In genomic region chr11:789951-790350, GRCh38 we compare ENCODE assay signal across 8 cellular contexts. TPM values are rescaled to one million over a fixed set of nuclear protein-coding genes. Genes with fewer than 3 reads are reported as not detected.
DNase-seq lines count a peak whose midpoint lies in the region; ATAC-seq and TF ChIP-seq lines count a peak whose summit lies in the region.

Gene CEND1, minus strand, starts transcription at chr11:790090. Its CDS starts 1,514 bp downstream, at chr11:788576.

- H3K9ac ChIP-seq in colonic mucosa (ENCODE audit: low read depth in 2 of 2, low read length in 2 of 2) = no peak within 1 kb of the TSS

- intact Hi-C loops in colonic mucosa (cut with DNase I) = no loop called here
- intact Hi-C loops in breast epithelium (cut with DNase I; ENCODE audit: low total_unique reads) = no loop called here

- DNase-seq in activated effector memory CD4-positive, alpha-beta T cell treated with anti-CD3 and anti-CD28 coated beads, Interleukin-2, amount 50 U/mL, for 16 hours = peak; percentile 81
- DNase-seq in activated effector memory CD4-positive, alpha-beta T cell treated with Interleukin-2 at 50 U/mL for 16 hours = no peak
- DNase-seq in fibroblast of pulmonary artery (ENCODE audit: low read depth) (peak; percentile 49), colonic mucosa (no peak), breast epithelium (ENCODE audit: low spot score in 2 of 2) (no peak)
- peak; percentile 26 to 58 for DNase-seq in stimulated activated CD4-positive, alpha-beta T cell treated with anti-CD3 and anti-CD28 coated beads, Interleukin-4, amount 100 ng/mL, for 4 hours

- TF ChIP-seq CTCF in WI38 (IDR thresholded peaks at IDR 0.05; ENCODE audit: low read depth, low read length) (no peak), fibroblast of pulmonary artery (IDR thresholded peaks at IDR 0.05; ENCODE audit: low read length, missing control alignments) (no peak), colonic mucosa (IDR thresholded peaks at IDR 0.05) (no peak), breast epithelium (IDR thresholded peaks at IDR 0.05) (no peak)

- no peak for TF ChIP-seq POLR2A in breast epithelium (IDR thresholded peaks at IDR 0.05)

- H3K4me1 ChIP-seq in colonic mucosa = peaks cover 4% of the 10 kb centered on the region
- H3K4me1 ChIP-seq in breast epithelium = no peaks in the 10 kb centered on the region

- no peak within 1 kb of the TSS for H3K27ac ChIP-seq in colonic mucosa
- no peak within 1 kb of the TSS for H3K27ac ChIP-seq in breast epithelium

- H3K27me3 ChIP-seq in colonic mucosa = peaks cover 14% of the 10 kb centered on the region
- peaks cover 0 to 11% of the 10 kb centered on the region in 2 donors for H3K27me3 ChIP-seq in breast epithelium

- H3K9me3 ChIP-seq in colonic mucosa = no peaks in the 10 kb centered on the region
- no peaks in the 10 kb centered on the region for H3K9me3 ChIP-seq in breast epithelium

- H3K36me3 ChIP-seq in colonic mucosa = no peaks in the 10 kb centered on the region
- no peaks in the 10 kb centered on the region for H3K36me3 ChIP-seq in breast epithelium

- peak within 1 kb of the TSS; percentile 46 for H3K4me3 ChIP-seq in WI38 (ENCODE audit: low read depth, low read length)
- no peak within 1 kb of the TSS for H3K4me3 ChIP-seq in fibroblast of pulmonary artery (replicated peaks; ENCODE audit: low read depth, low read length)
- no peak within 1 kb of the TSS for H3K4me3 ChIP-seq in colonic mucosa
- no peak within 1 kb of the TSS for H3K4me3 ChIP-seq in breast epithelium

- no peak for ATAC-seq in HG02938 (IDR thresholded peaks at IDR 0.05; ENCODE audit: unreplicated experiment)

RNA-seq across cellular contexts. Expression of gene CEND1, which starts in this region (rescaled TPM):
- total RNA-seq in colonic mucosa (under 1 TPM; 0.35 to 0.40 TPM), breast epithelium (not detected)

Comparison
In these comparisons a context has a peak if more than half of its experiments do, and no peak if none do; other contexts are left out.
1. DNase-seq: peak in activated effector memory CD4-positive, alpha-beta T cell treated with anti-CD3 and anti-CD28 coated beads, Interleukin-2, amount 50 U/mL, for 16 hours (single experiment), fibroblast of pulmonary artery (single experiment) and stimulated activated CD4-positive, alpha-beta T cell treated with anti-CD3 and anti-CD28 coated beads, Interleukin-4, amount 100 ng/mL, for 4 hours (2 of 2); none in activated effector memory CD4-positive, alpha-beta T cell treated with Interleukin-2 at 50 U/mL for 16 hours (single experiment), colonic mucosa (single experiment) and breast epithelium (0 of 2).